22 cellular contexts compared by ENCODE assay signal in genomic region chr22:44758970-44759365, GRCh38. TPM values are rescaled to one million over a fixed set of nuclear protein-coding genes. Genes with fewer than 3 reads are reported as not detected.
DNase-seq lines count a peak whose midpoint lies in the region; ATAC-seq and TF ChIP-seq lines count a peak whose summit lies in the region.
"Had no signal": no experiment of that assay in that cellular context is flagged by ENCODE, and none has a peak within 500 bp of the region (broad histone marks: within the 10 kb centered on the region; RNA-seq: fewer than 3 reads in every experiment).

No MANE protein-coding gene starts in this region.

- no peaks in the 10 kb centered on the region for H3K9me3 Mint-ChIP-seq in Calu3 (ENCODE audit: low read depth, unreplicated experiment)

- peak overlapping the region; percentile 29 for H3K27ac Mint-ChIP-seq in Calu3 (ENCODE audit: unreplicated experiment)
- H3K27ac Mint-ChIP-seq: CD4-positive, CD25-positive, alpha-beta regulatory T cell had no signal

- no peak for TF ChIP-seq CTCF in Calu3 (IDR thresholded peaks at IDR 0.05; ENCODE audit: unreplicated experiment)
- no peak for TF ChIP-seq CTCF in VCaP (conservative IDR thresholded peaks at IDR 0.05)
- TF ChIP-seq CTCF in spleen (IDR thresholded peaks at IDR 0.05 in 8 of 11, conservative IDR thresholded peaks at IDR 0.05 in 3 of 11): no peak

- H3K36me3 Mint-ChIP-seq in Calu3 (ENCODE audit: insufficient read depth, unreplicated experiment): peaks cover 66% of the 10 kb centered on the region
- H3K36me3 Mint-ChIP-seq: CD4-positive, CD25-positive, alpha-beta regulatory T cell had no signal

- CTCF ChIA-PET in Calu3 (lab: Charles Lee): interaction anchor here (0.8 kb wide), 1 partner anchor 45 kb away, joined by 3 read pairs; no protein-coding TSS in a partner anchor

- peaks cover 57% of the 10 kb centered on the region for H3K4me1 Mint-ChIP-seq in Calu3 (ENCODE audit: low read depth, unreplicated experiment)

- H3K4me3 ChIP-seq in spleen: no peak overlapping the region
- H3K4me3 ChIP-seq: K562 had no signal

- intact Hi-C loops in Calu3 (cut with micrococcal nuclease; ENCODE audit: unreplicated experiment) (no loop called here), spleen (cut with DNase I; ENCODE audit: low total_unique reads) (no loop called here)

- DNase-seq in Calu3 (no peak), kidney tubule cell (ENCODE audit: low spot score) (peak; percentile 32), spleen (peak; percentile 49), NCI-H526 (lab: John Stamatoyannopoulos, UW) (no peak), T-helper 2 cell (no peak), NCI-H345 treated with DMSO at 0.1 percent for 48 hours (lab: John Stamatoyannopoulos, UW; ENCODE audit: unreplicated experiment) (no peak)
- DNase-seq: BE2C; CD4-positive, CD25-positive, alpha-beta regulatory T cell; DMS 273 treated with DMSO at 0.1 percent for 48 hours; DMS79 treated with DMSO at 0.1 percent for 48 hours; NCI-H1092 treated with DMSO at 0.1 percent for 48 hours; NCI-H1436 treated with DMSO at 0.1 percent for 48 hours; NCI-H1930; NCI-H510A; NCI-H748 treated with DMSO at 0.1 percent for 48 hours; NK-92 treated with Interleukin-12 subunit alpha and Interleukin-12 subunit beta, amount 100 ng/mL, for 24 hours; SW 1271 had no signal

- no peak for TF ChIP-seq POLR2A in spleen (IDR thresholded peaks at IDR 0.05)

- peak overlapping the region; percentile 85 for H3K4me3 Mint-ChIP-seq in Calu3 (ENCODE audit: low read depth, unreplicated experiment)

- no peak for ATAC-seq in GM19324 (IDR thresholded peaks at IDR 0.05; ENCODE audit: low FRiP score, unreplicated experiment)
- ATAC-seq: K562, Right ventricle myocardium inferior had no signal

- no peaks in the 10 kb centered on the region for H3K36me3 ChIP-seq in spleen
- H3K36me3 ChIP-seq: BE2C had no signal

- H3K4me1 ChIP-seq in spleen: peaks cover 0 to 13% (median 5%) of the 10 kb centered on the region in 6 donors

- H3K27me3 Mint-ChIP-seq in Calu3 (ENCODE audit: unreplicated experiment): no peaks in the 10 kb centered on the region

- H3K27me3 ChIP-seq in spleen (replicated peaks in 1 of 7): peaks cover 0 to 42% (median 0%) of the 10 kb centered on the region in 7 donors
- H3K27me3 ChIP-seq: BE2C had no signal

- BruUV-seq in Calu3 (replicated peaks; lab: Mats Ljungman, UMichigan): no TSS peak

- H3K27ac ChIP-seq in VCaP (peak overlapping the region; percentile 96; the same call in 1 of the 2 replicates), spleen (no peak overlapping the region)

- peaks cover 0 to 11% (median 6%) of the 10 kb centered on the region in 8 donors for H3K9me3 ChIP-seq in spleen
- H3K9me3 ChIP-seq: BE2C had no signal

- 66 to 72% (median 69%) methylated on average over 6 of the region's 6 CpGs for WGBS in spleen, 5 donors

RNA-seq across cellular contexts. Expression of gene ARHGAP8, which starts 6.6 kb away (rescaled TPM):
- total RNA-seq in Calu3 (2022) (124 and 127 TPM in 2 replicates), spleen (10 to 100 TPM; 13.8 to 71.6 (median 20.1) TPM)
- polyA plus RNA-seq in spleen: 10 to 100 TPM in 2 of 3 donors, 1 to 10 TPM in 1; 2.7 to 34.9 (median 16.4) TPM
- total RNA-seq: A673 had no signal

RNA-seq across cellular contexts. Expression of gene PRR5, which starts 57.0 kb away (rescaled TPM):
- total RNA-seq in Calu3 (2022): 12.5 and 14.1 TPM in 2 replicates
- 10 to 100 TPM; 49.0 to 85.6 (median 77.9) TPM for total RNA-seq in spleen
- polyA plus RNA-seq in spleen: 10 to 100 TPM; 31.3 to 83.1 (median 57.5) TPM

Comparison
In these comparisons a context has a peak if more than half of its experiments do, and no peak if none do; other contexts are left out.
1. DNase-seq: peak in kidney tubule cell (single experiment) and spleen (single experiment); none in Calu3 (single experiment), NCI-H526 (0 of 2), T-helper 2 cell (0 of 5) and NCI-H345 treated with DMSO at 0.1 percent for 48 hours (single experiment).